Comparison of ENCODE assay signal across 2 cellular contexts in the genomic region with DNA sequence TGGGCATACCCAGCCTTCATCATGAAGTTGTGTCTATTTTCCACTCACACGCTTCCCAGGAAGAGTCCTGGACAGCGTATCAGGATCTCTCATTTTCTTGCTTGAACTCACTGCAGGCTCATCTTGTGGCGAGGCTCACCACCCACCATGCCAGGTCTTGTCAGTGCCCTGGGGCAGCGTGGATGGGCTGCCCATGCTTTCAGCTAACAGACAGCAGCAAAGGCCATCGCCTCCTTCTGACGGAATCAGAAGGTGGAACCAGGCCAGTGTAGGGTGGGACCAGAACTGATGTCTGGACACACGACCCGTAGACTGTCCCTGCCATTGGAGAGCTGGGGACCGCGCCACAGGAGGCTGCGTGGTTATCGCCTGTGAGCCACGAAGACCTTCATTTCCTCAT.
TF ChIP-seq lines count a peak whose summit lies in the region.

No MANE protein-coding gene starts in this region.

TF ChIP-seq in IMR-90, 13 proteins besides CTCF, POLR2A, EP300 and RAD21:
- TF ChIP-seq FOS (IDR thresholded peaks at IDR 0.05; ENCODE audit: low read depth, low read length): no peak
- no peak for TF ChIP-seq MXI1 (IDR thresholded peaks at IDR 0.05; ENCODE audit: borderline replicate concordance, low read depth, low read length)
- TF ChIP-seq RFX5 (IDR thresholded peaks at IDR 0.05; ENCODE audit: low read depth, low read length): no peak
- no peak for TF ChIP-seq RCOR1 (IDR thresholded peaks at IDR 0.05; ENCODE audit: insufficient replicate concordance, low read length)
- TF ChIP-seq, protein P1, sequence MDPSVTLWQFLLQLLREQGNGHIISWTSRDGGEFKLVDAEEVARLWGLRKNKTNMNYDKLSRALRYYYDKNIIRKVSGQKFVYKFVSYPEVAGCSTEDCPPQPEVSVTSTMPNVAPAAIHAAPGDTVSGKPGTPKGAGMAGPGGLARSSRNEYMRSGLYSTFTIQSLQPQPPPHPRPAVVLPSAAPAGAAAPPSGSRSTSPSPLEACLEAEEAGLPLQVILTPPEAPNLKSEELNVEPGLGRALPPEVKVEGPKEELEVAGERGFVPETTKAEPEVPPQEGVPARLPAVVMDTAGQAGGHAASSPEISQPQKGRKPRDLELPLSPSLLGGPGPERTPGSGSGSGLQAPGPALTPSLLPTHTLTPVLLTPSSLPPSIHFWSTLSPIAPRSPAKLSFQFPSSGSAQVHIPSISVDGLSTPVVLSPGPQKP (IDR thresholded peaks at IDR 0.05; ENCODE audit: borderline replicate concordance, low read depth, low read length): no peak
- no peak for TF ChIP-seq MAZ (IDR thresholded peaks at IDR 0.05; ENCODE audit: borderline replicate concordance, low read depth, low read length)
- TF ChIP-seq MAFK (IDR thresholded peaks at IDR 0.05; ENCODE audit: low read depth, low read length): no peak
- no peak for TF ChIP-seq CHD1 (IDR thresholded peaks at IDR 0.05; ENCODE audit: low read depth, low read length)
- no peak for TF ChIP-seq SMC3 (IDR thresholded peaks at IDR 0.05; ENCODE audit: low read depth, low read length)
- TF ChIP-seq BHLHE40 (IDR thresholded peaks at IDR 0.05; ENCODE audit: low read depth, low read length): no peak
- TF ChIP-seq NFE2L2 (IDR thresholded peaks at IDR 0.05; ENCODE audit: low read depth, low read length): no peak
- TF ChIP-seq, protein P2, sequence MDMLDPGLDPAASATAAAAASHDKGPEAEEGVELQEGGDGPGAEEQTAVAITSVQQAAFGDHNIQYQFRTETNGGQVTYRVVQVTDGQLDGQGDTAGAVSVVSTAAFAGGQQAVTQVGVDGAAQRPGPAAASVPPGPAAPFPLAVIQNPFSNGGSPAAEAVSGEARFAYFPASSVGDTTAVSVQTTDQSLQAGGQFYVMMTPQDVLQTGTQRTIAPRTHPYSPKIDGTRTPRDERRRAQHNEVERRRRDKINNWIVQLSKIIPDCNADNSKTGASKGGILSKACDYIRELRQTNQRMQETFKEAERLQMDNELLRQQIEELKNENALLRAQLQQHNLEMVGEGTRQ (IDR thresholded peaks at IDR 0.05; ENCODE audit: low read depth, low read length): no peak
- no peak for TF ChIP-seq CEBPB (IDR thresholded peaks at IDR 0.05; ENCODE audit: low read depth, low read length)

TF ChIP-seq in H1, 55 proteins besides CTCF, POLR2A, EP300 and RAD21:
- TF ChIP-seq CHD2 (IDR thresholded peaks at IDR 0.05; ENCODE audit: low read length): no peak
